24 cellular contexts compared by ENCODE assay signal in genomic region chr7:134731616-134732015, GRCh38. TPM values are rescaled to one million over a fixed set of nuclear protein-coding genes. Genes with fewer than 3 reads are reported as not detected.
DNase-seq lines count a peak whose midpoint lies in the region; ATAC-seq and TF ChIP-seq lines count a peak whose summit lies in the region.
"Had no signal": no experiment of that assay in that cellular context is flagged by ENCODE, and none has a peak within 500 bp of the region (broad histone marks: within the 10 kb centered on the region; RNA-seq: fewer than 3 reads in every experiment).

No MANE protein-coding gene starts in this region.

- no peaks in the 10 kb centered on the region for H3K4me1 Mint-ChIP-seq in activated CD8-positive, alpha-beta T cell treated with anti-CD3 and anti-CD28 coated beads for 36 hours (ENCODE audit: low read depth)
- no peaks in the 10 kb centered on the region for H3K4me1 Mint-ChIP-seq in activated CD8-positive, alpha-beta T cell treated with anti-CD3 and anti-CD28 coated beads, Interleukin-2, amount 10 ng/mL, durations not matched to agents 7 days and 5 days (ENCODE audit: low read depth)
- H3K4me1 Mint-ChIP-seq in activated T-helper 1 cell treated with anti-CD3 and anti-CD28 coated beads, Interleukin-12 subunit alpha, Interleukin-12 subunit beta, Interleukin-2, Interleukin-4 antibody, amounts not matched to agents 30 ng/mL and 10 ng/mL and 1 ng/mL, durations not matched to agents 14 hours and 24 hours and 36 hours (ENCODE audit: low read depth) = peaks cover 19% of the 10 kb centered on the region
- peaks cover 41% of the 10 kb centered on the region for H3K4me1 Mint-ChIP-seq in mesothelial cell of epicardium
- H3K4me1 Mint-ChIP-seq: brain, GM23338 had no signal

- no peak overlapping the region for H2AK5ac ChIP-seq in mesendoderm (ENCODE audit: low read length)

- TF ChIP-seq POLR2A in transverse colon (IDR thresholded peaks at IDR 0.05) = no peak

- no peak overlapping the region for H3K4me3 ChIP-seq in transverse colon
- H3K4me3 ChIP-seq in mesendoderm (ENCODE audit: low read length) = no peak overlapping the region
- H3K4me3 ChIP-seq: GM23338, Peyer's patch, SJCRH30 had no signal

- no peak overlapping the region for H3K4ac ChIP-seq in mesendoderm (ENCODE audit: low read depth, low read length)

- no peaks in the 10 kb centered on the region for H3K9me3 ChIP-seq in transverse colon
- H3K9me3 ChIP-seq: BE2C, Peyer's patch, SJCRH30 had no signal

- H3K18ac ChIP-seq in mesendoderm (ENCODE audit: low read length) = no peak overlapping the region

- 58 to 83% methylated on average over 1 of the region's 1 CpG for WGBS in transverse colon (ENCODE audit: low coverage in 1 of 2), 2 donors
- no CpG with 5 or more reads among the region's 1 CpG for WGBS in mesendoderm (ENCODE audit: extremely low coverage, insufficient coverage, low lambda C conversion rate)

- no peaks in the 10 kb centered on the region for H3K79me2 ChIP-seq in mesendoderm (ENCODE audit: control insufficient read depth, insufficient read depth, low read length)

- H4K8ac ChIP-seq in mesendoderm (ENCODE audit: low read depth, low read length) = no peak overlapping the region

- no peak overlapping the region for H3K4me2 ChIP-seq in mesendoderm (ENCODE audit: low read length)
- H3K4me2 ChIP-seq: GM23338 had no signal

- H3K36me3 ChIP-seq in transverse colon (no peaks in the 10 kb centered on the region), mesendoderm (ENCODE audit: control insufficient read depth, insufficient read depth, low read length) (no peaks in the 10 kb centered on the region)
- H3K36me3 ChIP-seq: BE2C, Peyer's patch, SJCRH30 had no signal

- intact Hi-C loops in activated CD8-positive, alpha-beta T cell treated with anti-CD3 and anti-CD28 coated beads for 36 hours (cut with micrococcal nuclease) = no loop called here
- intact Hi-C loops in activated T-helper 1 cell treated with anti-CD3 and anti-CD28 coated beads, Interleukin-12 subunit alpha, Interleukin-12 subunit beta, Interleukin-2, Interleukin-4 antibody, amounts not matched to agents 30 ng/mL and 10 ng/mL and 1 ng/mL, durations not matched to agents 14 hours and 24 hours and 36 hours (cut with micrococcal nuclease) = loop anchor here (10.0 kb wide), 1 partner anchor 933 kb away; the partner anchor contains the start of gene STMP1
- intact Hi-C loops in transverse colon (cut with DNase I; ENCODE audit: low total_unique reads) = no loop called here

- no peak overlapping the region for H3K23ac ChIP-seq in mesendoderm (ENCODE audit: low read length)

- H3K27ac ChIP-seq in transverse colon (peak overlapping the region; percentile 69 to 88 (median 84)), mesendoderm (ENCODE audit: low read depth, low read length) (no peak overlapping the region)
- H3K27ac ChIP-seq: SJCRH30 had no signal

- no peak overlapping the region for H3K56ac ChIP-seq in mesendoderm (ENCODE audit: low read length)

- H2BK120ac ChIP-seq in mesendoderm (ENCODE audit: low read depth, low read length) = no peak overlapping the region

- TF ChIP-seq EP300 in transverse colon (IDR thresholded peaks at IDR 0.05; ENCODE audit: low read depth) = no peak

- no peak for DNase-seq in activated CD8-positive, alpha-beta T cell treated with anti-CD3 and anti-CD28 coated beads for 36 hours
- no peak for DNase-seq in activated CD8-positive, alpha-beta T cell treated with anti-CD3 and anti-CD28 coated beads, Interleukin-2, amount 10 ng/mL, durations not matched to agents 7 days and 5 days
- no peak for DNase-seq in activated T-helper 1 cell treated with anti-CD3 and anti-CD28 coated beads, Interleukin-12 subunit alpha, Interleukin-12 subunit beta, Interleukin-2, Interleukin-4 antibody, amounts not matched to agents 30 ng/mL and 10 ng/mL and 1 ng/mL, durations not matched to agents 14 hours and 24 hours and 36 hours (ENCODE audit: low spot score)
- DNase-seq in mesothelial cell of epicardium (ENCODE audit: low spot score in 2 of 2, unreplicated experiment in 2 of 2) (no peak), transverse colon (no peak), NCI-H1417 (lab: John Stamatoyannopoulos, UW) (no peak), mesendoderm (no peak)
- DNase-seq: activated effector memory CD4-positive, alpha-beta T cell treated with anti-CD3 and anti-CD28 coated beads, Interleukin-2, amount 50 U/mL, for 16 hours; BE2C; effector CD4-positive, alpha-beta T cell; foreskin melanocyte; GF-D8; KG1; left cardiac atrium; NCI-H1436 treated with DMSO at 0.1 percent for 48 hours; NCI-H510A treated with DMSO at 0.1 percent for 48 hours; Peyer's patch; SJCRH30; small intestine; stimulated activated naive B cell treated with anti-CD40 and anti-IgM and Interleukin-4, amounts not matched to agents 10 μg/mL and 1 μg/mL and 100 μg/mL, for 72 hours; trophoblast cell had no signal

- in situ Hi-C loops in transverse colon (cut with MboI; ENCODE audit: low pct_ligation_motif_present in 1 of 4, low pct_unique_long_range_greater_than_20kb in 1 of 4, low sequenced_read_pairs in 3 of 4) = no loop called here

- no peak overlapping the region for H4K5ac ChIP-seq in mesendoderm (ENCODE audit: low read length)

- no peak overlapping the region for H2BK15ac ChIP-seq in mesendoderm (replicated peaks; ENCODE audit: low read depth)

- no peaks in the 10 kb centered on the region for H3K79me1 ChIP-seq in mesendoderm (ENCODE audit: low read length)

- POLR2A ChIA-PET in activated CD8-positive, alpha-beta T cell treated with anti-CD3 and anti-CD28 coated beads for 36 hours (lab: Charles Lee) = interaction anchor here (1.4 kb wide), 1 partner anchor 32 kb away, joined by 3 read pairs; no protein-coding TSS in a partner anchor
- POLR2A ChIA-PET in activated CD8-positive, alpha-beta T cell treated with anti-CD3 and anti-CD28 coated beads, Interleukin-2, amount 10 ng/mL, durations not matched to agents 7 days and 5 days (lab: Charles Lee) = no interaction called here

- H3K9me3 Mint-ChIP-seq in activated CD8-positive, alpha-beta T cell treated with anti-CD3 and anti-CD28 coated beads for 36 hours = no peaks in the 10 kb centered on the region
- no peaks in the 10 kb centered on the region for H3K9me3 Mint-ChIP-seq in activated CD8-positive, alpha-beta T cell treated with anti-CD3 and anti-CD28 coated beads, Interleukin-2, amount 10 ng/mL, durations not matched to agents 7 days and 5 days (ENCODE audit: insufficient read depth)
- H3K9me3 Mint-ChIP-seq in activated T-helper 1 cell treated with anti-CD3 and anti-CD28 coated beads, Interleukin-12 subunit alpha, Interleukin-12 subunit beta, Interleukin-2, Interleukin-4 antibody, amounts not matched to agents 30 ng/mL and 10 ng/mL and 1 ng/mL, durations not matched to agents 14 hours and 24 hours and 36 hours = peaks cover 4% of the 10 kb centered on the region
- no peaks in the 10 kb centered on the region for H3K9me3 Mint-ChIP-seq in mesothelial cell of epicardium
- H3K9me3 Mint-ChIP-seq: GM23338 had no signal

- no peak overlapping the region for H3K9ac ChIP-seq in mesendoderm (ENCODE audit: low read length)

- peaks cover 0 to 14% (median 9%) of the 10 kb centered on the region in 4 donors for H3K4me1 ChIP-seq in transverse colon
- no peaks in the 10 kb centered on the region for H3K4me1 ChIP-seq in mesendoderm (ENCODE audit: control insufficient read depth, low read depth, low read length)
- H3K4me1 ChIP-seq: BE2C, SJCRH30 had no signal

- H3K27me3 Mint-ChIP-seq in activated CD8-positive, alpha-beta T cell treated with anti-CD3 and anti-CD28 coated beads for 36 hours = peaks cover 3% of the 10 kb centered on the region
- peaks cover 4% of the 10 kb centered on the region for H3K27me3 Mint-ChIP-seq in activated CD8-positive, alpha-beta T cell treated with anti-CD3 and anti-CD28 coated beads, Interleukin-2, amount 10 ng/mL, durations not matched to agents 7 days and 5 days (ENCODE audit: low read depth)
- H3K27me3 Mint-ChIP-seq in activated T-helper 1 cell treated with anti-CD3 and anti-CD28 coated beads, Interleukin-12 subunit alpha, Interleukin-12 subunit beta, Interleukin-2, Interleukin-4 antibody, amounts not matched to agents 30 ng/mL and 10 ng/mL and 1 ng/mL, durations not matched to agents 14 hours and 24 hours and 36 hours (ENCODE audit: insufficient read depth) = no peaks in the 10 kb centered on the region
- no peaks in the 10 kb centered on the region for H3K27me3 Mint-ChIP-seq in mesothelial cell of epicardium (ENCODE audit: low read depth)

- no peak for TF ChIP-seq CTCF in activated CD8-positive, alpha-beta T cell treated with anti-CD3 and anti-CD28 coated beads for 36 hours (IDR thresholded peaks at IDR 0.05)
- no peak for TF ChIP-seq CTCF in mesothelial cell of epicardium (IDR thresholded peaks at IDR 0.05; ENCODE audit: unreplicated experiment)
- no peak for TF ChIP-seq CTCF in transverse colon (IDR thresholded peaks at IDR 0.05)

- CTCF ChIA-PET in activated CD8-positive, alpha-beta T cell treated with anti-CD3 and anti-CD28 coated beads for 36 hours (lab: Charles Lee) = no interaction called here
- CTCF ChIA-PET in activated CD8-positive, alpha-beta T cell treated with anti-CD3 and anti-CD28 coated beads, Interleukin-2, amount 10 ng/mL, durations not matched to agents 7 days and 5 days (lab: Charles Lee) = interaction anchor here (1.3 kb wide), 1 partner anchor 32 kb away, joined by 3 read pairs; no protein-coding TSS in a partner anchor

- H3K27me3 ChIP-seq in transverse colon (no peaks in the 10 kb centered on the region), mesendoderm (ENCODE audit: insufficient read depth, low read length, poor library complexity) (no peaks in the 10 kb centered on the region)
- H3K27me3 ChIP-seq: Peyer's patch, SJCRH30 had no signal

- ATAC-seq in activated CD8-positive, alpha-beta T cell treated with anti-CD3 and anti-CD28 coated beads for 36 hours = no peak
- ATAC-seq in activated CD8-positive, alpha-beta T cell treated with anti-CD3 and anti-CD28 coated beads, Interleukin-2, amount 10 ng/mL, durations not matched to agents 7 days and 5 days = no peak
- ATAC-seq in GM21526 (IDR thresholded peaks at IDR 0.05; ENCODE audit: low FRiP score, unreplicated experiment) = no peak
- ATAC-seq: GM23338; stimulated activated naive B cell treated with anti-CD40 and anti-IgM and Interleukin-4, amounts not matched to agents 10 μg/mL and 1 μg/mL and 100 μg/mL, for 72 hours had no signal

- no peaks in the 10 kb centered on the region for H3K36me3 Mint-ChIP-seq in activated CD8-positive, alpha-beta T cell treated with anti-CD3 and anti-CD28 coated beads for 36 hours (ENCODE audit: low read depth)
- H3K36me3 Mint-ChIP-seq in activated CD8-positive, alpha-beta T cell treated with anti-CD3 and anti-CD28 coated beads, Interleukin-2, amount 10 ng/mL, durations not matched to agents 7 days and 5 days (ENCODE audit: low read depth) = no peaks in the 10 kb centered on the region
- H3K36me3 Mint-ChIP-seq in activated T-helper 1 cell treated with anti-CD3 and anti-CD28 coated beads, Interleukin-12 subunit alpha, Interleukin-12 subunit beta, Interleukin-2, Interleukin-4 antibody, amounts not matched to agents 30 ng/mL and 10 ng/mL and 1 ng/mL, durations not matched to agents 14 hours and 24 hours and 36 hours (ENCODE audit: low read depth) = no peaks in the 10 kb centered on the region
- no peaks in the 10 kb centered on the region for H3K36me3 Mint-ChIP-seq in mesothelial cell of epicardium
- H3K36me3 Mint-ChIP-seq: brain; stimulated activated naive B cell treated with anti-CD40 and anti-IgM and Interleukin-4, amounts not matched to agents 10 μg/mL and 1 μg/mL and 100 μg/mL, for 72 hours had no signal

- no peak overlapping the region for H3K4me3 Mint-ChIP-seq in activated CD8-positive, alpha-beta T cell treated with anti-CD3 and anti-CD28 coated beads for 36 hours
- no peak overlapping the region for H3K4me3 Mint-ChIP-seq in activated CD8-positive, alpha-beta T cell treated with anti-CD3 and anti-CD28 coated beads, Interleukin-2, amount 10 ng/mL, durations not matched to agents 7 days and 5 days
- peak overlapping the region; percentile 4 for H3K4me3 Mint-ChIP-seq in activated T-helper 1 cell treated with anti-CD3 and anti-CD28 coated beads, Interleukin-12 subunit alpha, Interleukin-12 subunit beta, Interleukin-2, Interleukin-4 antibody, amounts not matched to agents 30 ng/mL and 10 ng/mL and 1 ng/mL, durations not matched to agents 14 hours and 24 hours and 36 hours
- H3K4me3 Mint-ChIP-seq in mesothelial cell of epicardium = no peak overlapping the region
- H3K4me3 Mint-ChIP-seq: brain; GM23338; stimulated activated naive B cell treated with anti-CD40 and anti-IgM and Interleukin-4, amounts not matched to agents 10 μg/mL and 1 μg/mL and 100 μg/mL, for 72 hours had no signal

- no peak overlapping the region for H2BK5ac ChIP-seq in mesendoderm (ENCODE audit: low read length)

- peak overlapping the region; percentile 40 for H3K27ac Mint-ChIP-seq in activated CD8-positive, alpha-beta T cell treated with anti-CD3 and anti-CD28 coated beads for 36 hours
- no peak overlapping the region for H3K27ac Mint-ChIP-seq in activated CD8-positive, alpha-beta T cell treated with anti-CD3 and anti-CD28 coated beads, Interleukin-2, amount 10 ng/mL, durations not matched to agents 7 days and 5 days
- peak overlapping the region; percentile 84 for H3K27ac Mint-ChIP-seq in activated T-helper 1 cell treated with anti-CD3 and anti-CD28 coated beads, Interleukin-12 subunit alpha, Interleukin-12 subunit beta, Interleukin-2, Interleukin-4 antibody, amounts not matched to agents 30 ng/mL and 10 ng/mL and 1 ng/mL, durations not matched to agents 14 hours and 24 hours and 36 hours
- H3K27ac Mint-ChIP-seq in mesothelial cell of epicardium = peak overlapping the region; percentile 23
- H3K27ac Mint-ChIP-seq: GM23338; stimulated activated naive B cell treated with anti-CD40 and anti-IgM and Interleukin-4, amounts not matched to agents 10 μg/mL and 1 μg/mL and 100 μg/mL, for 72 hours had no signal

RNA-seq across cellular contexts. Expression of gene CALD1, which starts 47.8 kb away (rescaled TPM):
- total RNA-seq in activated CD8-positive, alpha-beta T cell treated with anti-CD3 and anti-CD28 coated beads for 36 hours = 1 to 10 TPM; 2.1 to 2.2 TPM
- total RNA-seq in activated CD8-positive, alpha-beta T cell treated with anti-CD3 and anti-CD28 coated beads, Interleukin-2, amount 10 ng/mL, durations not matched to agents 7 days and 5 days = under 1 TPM in 1 of 2 experiments, not detected in 1; 0.55 TPM
- total RNA-seq in activated T-helper 1 cell treated with anti-CD3 and anti-CD28 coated beads, Interleukin-12 subunit alpha, Interleukin-12 subunit beta, Interleukin-2, Interleukin-4 antibody, amounts not matched to agents 30 ng/mL and 10 ng/mL and 1 ng/mL, durations not matched to agents 14 hours and 24 hours and 36 hours = 2.3 and 3.3 TPM in 2 replicates
- total RNA-seq in mesothelial cell of epicardium = 191 to 211 TPM (median 194 TPM) in 3 replicates
- total RNA-seq in transverse colon = 100 to 1,000 TPM; 162 to 401 (median 226) TPM
- 379 TPM for polyA plus RNA-seq in mesendoderm (2013, experiment 1 of 2)
- 417 TPM for polyA plus RNA-seq in mesendoderm (2013, experiment 2 of 2)

Comparison
In these comparisons a context has a peak if more than half of its experiments do, and no peak if none do; other contexts are left out.
1. RNA of gene CALD1, which starts 47.8 kb away (total RNA-seq): 162 to 401 TPM in transverse colon and 191 to 211 TPM in mesothelial cell of epicardium; 2.3 to 3.3 TPM in activated T-helper 1 cell treated with anti-CD3 and anti-CD28 coated beads, Interleukin-12 subunit alpha, Interleukin-12 subunit beta, Interleukin-2, Interleukin-4 antibody, amounts not matched to agents 30 ng/mL and 10 ng/mL and 1 ng/mL, durations not matched to agents 14 hours and 24 hours and 36 hours, 2.1 to 2.2 TPM in activated CD8-positive, alpha-beta T cell treated with anti-CD3 and anti-CD28 coated beads for 36 hours and 0.55 TPM in activated CD8-positive, alpha-beta T cell treated with anti-CD3 and anti-CD28 coated beads, Interleukin-2, amount 10 ng/mL, durations not matched to agents 7 days and 5 days; every median in the first group is over 10 times any median in the second.